ENCODE assay signal across 8 cellular contexts in genomic region chr22:40508046-40508445, GRCh38.
DNase-seq lines count a peak whose midpoint lies in the region; ATAC-seq and TF ChIP-seq lines count a peak whose summit lies in the region.
"Not testable (repeated sequence)": the region's sequence is repeated elsewhere in the genome, so short reads cannot be mapped to it uniquely, and the experiment has no call there.

No MANE protein-coding gene starts in this region.

- TF ChIP-seq POLR2A in gastrocnemius medialis (IDR thresholded peaks at IDR 0.05), result not testable (repeated sequence)

- not testable (repeated sequence) for H3K9me3 ChIP-seq in Karpas-422 (ENCODE audit: low read length); heart right ventricle; lower lobe of right lung; gastrocnemius medialis

- H3K36me3 ChIP-seq in Karpas-422 (ENCODE audit: insufficient read depth, low read length); brain microvascular endothelial cell (replicated peaks); heart right ventricle; lower lobe of right lung; gastrocnemius medialis: not testable (repeated sequence)

- not testable (repeated sequence) for TF ChIP-seq CTCF in AG10803 (conservative IDR thresholded peaks at IDR 0.05; ENCODE audit: low read length); RWPE1 (conservative IDR thresholded peaks at IDR 0.05; ENCODE audit: low read depth); brain microvascular endothelial cell (IDR thresholded peaks at IDR 0.05; ENCODE audit: low read depth, low read length, missing control alignments); heart right ventricle (IDR thresholded peaks at IDR 0.05); lower lobe of right lung (IDR thresholded peaks at IDR 0.05); gastrocnemius medialis (IDR thresholded peaks at IDR 0.05 in 4 of 5, conservative IDR thresholded peaks at IDR 0.05 in 1 of 5); type B pancreatic cell (conservative IDR thresholded peaks at IDR 0.05)

- peak; percentile 45 for DNase-seq in AG10803 (ENCODE audit: low read depth)
- not testable (repeated sequence) for DNase-seq in Karpas-422; RWPE1 (ENCODE audit: low spot score); brain microvascular endothelial cell; heart right ventricle; lower lobe of right lung; gastrocnemius medialis; type B pancreatic cell (ENCODE audit: extremely low spot score, unreplicated experiment)

- H3K27ac ChIP-seq in Karpas-422 (ENCODE audit: low read length) (peak overlapping the region; percentile 48; the same call in 1 of the 2 replicates), RWPE1 (peak overlapping the region; percentile 89), brain microvascular endothelial cell (peak overlapping the region; percentile 92), heart right ventricle (peak overlapping the region in 8 of 10 donors; percentile 79 to 90 (median 84)), lower lobe of right lung (peak overlapping the region; percentile 80), gastrocnemius medialis (peak overlapping the region in 3 of 4 donors; percentile 38 to 75 (median 47))

- H3K27me3 ChIP-seq in Karpas-422 (ENCODE audit: low read length); brain microvascular endothelial cell (replicated peaks); heart right ventricle; lower lobe of right lung (ENCODE audit: low read depth); gastrocnemius medialis: not testable (repeated sequence)

- H3K4me1 Mint-ChIP-seq in type B pancreatic cell (ENCODE audit: unreplicated experiment), result peaks cover 34% of the 10 kb centered on the region

- not testable (repeated sequence) for H4K20me1 ChIP-seq in Karpas-422 (ENCODE audit: insufficient read depth, low read depth, low read length)

- 75 to 86% methylated on average over 8 of the region's 8 CpGs for WGBS in heart right ventricle, 2 donors

- in situ Hi-C loops in brain microvascular endothelial cell (cut with HindIII; ENCODE audit: low pct_ligation_motif_present, low sequenced_read_pairs); gastrocnemius medialis (cut with MboI; ENCODE audit: low sequenced_read_pairs in 4 of 4): not testable (repeated sequence)

- not testable (repeated sequence) for H3K9me3 Mint-ChIP-seq in type B pancreatic cell

- not testable (repeated sequence) for H3K27me3 Mint-ChIP-seq in type B pancreatic cell

- intact Hi-C loops in heart right ventricle (cut with DNase I); lower lobe of right lung (cut with DNase I); gastrocnemius medialis (cut with DNase I; ENCODE audit: low total_unique reads): not testable (repeated sequence)

- not testable (repeated sequence) for ATAC-seq in heart right ventricle, lower lobe of right lung, gastrocnemius medialis

- H3K4me2 ChIP-seq in Karpas-422 (ENCODE audit: low read depth, low read length, poor library complexity, severe bottlenecking), result peak overlapping the region; percentile 40

- H3K9me2 ChIP-seq in Karpas-422 (replicated peaks; ENCODE audit: insufficient read depth, low read length), result not testable (repeated sequence)

- CTCF ChIA-PET in RWPE1 (lab: Yijun Ruan, JAX), result interaction anchor here (0.6 kb wide), 1 partner anchor 159 kb away, joined by 8 read pairs; no protein-coding TSS in a partner anchor

- H3K4me3 Mint-ChIP-seq in type B pancreatic cell, result peak overlapping the region; percentile 14

- peaks cover 72% of the 10 kb centered on the region for H3K4me1 ChIP-seq in Karpas-422 (ENCODE audit: low read length)
- peaks cover 23 to 86% (median 68%) of the 10 kb centered on the region in 9 donors for H3K4me1 ChIP-seq in heart right ventricle
- H3K4me1 ChIP-seq in lower lobe of right lung, result peaks cover 59% of the 10 kb centered on the region
- peaks cover 63 to 64% of the 10 kb centered on the region in 2 donors for H3K4me1 ChIP-seq in gastrocnemius medialis

- POLR2A ChIA-PET in RWPE1 (lab: Yijun Ruan, JAX; ENCODE audit: low non-redundant PET), result not testable (repeated sequence)

- H3K79me2 ChIP-seq in Karpas-422 (ENCODE audit: low read length), result peaks cover 48% of the 10 kb centered on the region

- peak overlapping the region; percentile 86 for H3K27ac Mint-ChIP-seq in type B pancreatic cell

- H3K36me3 Mint-ChIP-seq in type B pancreatic cell, result not testable (repeated sequence)

- H3K4me3 ChIP-seq in AG10803 (ENCODE audit: low read length); Karpas-422 (ENCODE audit: low read length); brain microvascular endothelial cell (ENCODE audit: low read depth, low read length); heart right ventricle; lower lobe of right lung; gastrocnemius medialis: not testable (repeated sequence)

- not testable (repeated sequence) for H2AFZ ChIP-seq in Karpas-422 (ENCODE audit: low read length)

- H3K9ac ChIP-seq in Karpas-422 (ENCODE audit: low read length), result not testable (repeated sequence)
